Comparison of ENCODE assay signal across 8 cellular contexts in the genomic region with DNA sequence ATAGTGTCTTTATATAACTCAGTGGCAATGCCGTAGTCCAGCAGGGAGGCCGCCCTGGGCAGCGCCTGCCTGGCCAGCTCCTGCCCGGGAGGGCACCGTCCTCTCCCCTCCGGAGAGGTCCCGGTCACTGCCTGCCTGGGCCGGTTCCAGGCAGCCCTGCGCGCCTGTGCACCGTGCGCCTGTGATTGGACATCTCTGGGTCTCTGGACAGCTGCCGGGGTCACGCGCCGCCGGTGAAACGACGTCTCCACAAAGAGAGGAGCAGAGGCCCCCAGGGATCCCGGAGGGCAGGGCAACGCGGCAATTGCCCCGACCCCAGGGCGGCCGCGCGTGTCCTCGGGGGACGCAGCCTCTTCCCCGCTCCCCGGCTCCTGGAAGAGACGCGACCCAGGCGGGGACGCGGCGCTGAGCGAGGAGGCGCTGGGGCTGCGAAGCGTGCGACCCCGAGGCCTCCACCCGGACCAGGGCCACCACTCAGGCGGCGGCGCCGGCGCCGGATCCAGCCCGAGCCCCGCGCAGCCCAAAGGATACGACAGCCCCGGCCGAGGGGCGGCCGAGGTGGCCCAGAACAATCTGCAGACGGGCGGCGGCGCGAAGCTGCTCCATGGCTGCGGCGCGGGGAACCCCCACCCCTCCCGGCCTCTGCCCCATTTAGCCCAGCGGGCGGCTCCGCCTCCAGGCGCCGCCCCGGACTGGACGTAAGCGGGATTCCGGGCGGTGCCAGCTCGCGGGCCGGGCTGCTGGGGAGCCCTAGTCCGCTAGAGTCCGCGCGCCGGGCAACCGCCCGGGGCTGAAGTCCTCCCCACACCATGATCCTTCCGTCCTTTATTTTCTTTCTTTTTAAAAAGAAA. TPM values are rescaled to one million over a fixed set of nuclear protein-coding genes. Genes with fewer than 3 reads are reported as not detected.
DNase-seq lines count a peak whose midpoint lies in the region; ATAC-seq, FAIRE-seq and TF ChIP-seq lines count a peak whose summit lies in the region.

PHYH (minus strand) TSS at position 628 of the 851 bp plus-strand sequence; CDS start at position 606, 22 bp downstream.

- no peaks in the 10 kb centered on the region for H3K79me2 ChIP-seq in smooth muscle cell (ENCODE audit: low read depth)

- H3K27ac ChIP-seq in smooth muscle cell (ENCODE audit: low read depth): peak within 1 kb of the TSS; percentile 73

- CTCF ChIA-PET in activated B cell treated with CpG ODN at 0.5 μM for 24 hours (lab: Charles Lee): interaction anchor here (0.8 kb wide), 1 partner anchor 54 kb away, joined by 5 read pairs; no protein-coding TSS in a partner anchor

- no peaks in the 10 kb centered on the region for H3K36me3 ChIP-seq in bronchial epithelial cell (ENCODE audit: control insufficient read depth, insufficient read depth, low read length)
- no peaks in the 10 kb centered on the region for H3K36me3 ChIP-seq in smooth muscle cell (ENCODE audit: low read depth)

- no peak for TF ChIP-seq CTCF in activated B cell treated with CpG ODN at 0.5 μM for 24 hours (IDR thresholded peaks at IDR 0.05)
- no peak for TF ChIP-seq CTCF in bronchial epithelial cell (IDR thresholded peaks at IDR 0.05; ENCODE audit: insufficient read depth, low read length, severe bottlenecking)
- TF ChIP-seq CTCF in smooth muscle cell (IDR thresholded peaks at IDR 0.05; ENCODE audit: borderline replicate concordance, insufficient read depth, poor library complexity, severe bottlenecking): no peak

- H3K4me1 ChIP-seq in smooth muscle cell (ENCODE audit: low read depth): peaks cover 9% of the 10 kb centered on the region

- H3K27me3 Mint-ChIP-seq in activated B cell treated with CpG ODN at 0.5 μM for 24 hours (no peaks in the 10 kb centered on the region), immature natural killer cell (ENCODE audit: low read depth in 3 of 3) (peaks cover 6 to 16% (median 12%) of the 10 kb centered on the region in 3 donors)

- peak within 1 kb of the TSS; percentile 88 for H3K9ac ChIP-seq in smooth muscle cell (ENCODE audit: low read depth)

- WGBS in smooth muscle cell (ENCODE audit: low lambda C conversion rate): under 1% methylated on average over 75 of the region's 88 CpGs

- FAIRE-seq in bronchial epithelial cell (lab: Jason Lieb, UNC): no peak

- H3K36me3 Mint-ChIP-seq in activated B cell treated with CpG ODN at 0.5 μM for 24 hours (ENCODE audit: low read depth) (no peaks in the 10 kb centered on the region), immature natural killer cell (no peaks in the 10 kb centered on the region)

- intact Hi-C loops in activated B cell treated with CpG ODN at 0.5 μM for 24 hours (cut with micrococcal nuclease): loop anchor here (5.0 kb wide), 5 partner anchors 288 to 1653 kb away; partner anchors contain the start of genes CAMK1D, DCLRE1C and PRPF18

- peak; percentile 37 for DNase-seq in NK-92 treated with Interleukin-12 subunit alpha and Interleukin-12 subunit beta, amount 100 ng/mL, for 24 hours (lab: John Stamatoyannopoulos, UW)
- DNase-seq in NK-92 (lab: John Stamatoyannopoulos, UW; ENCODE audit: unreplicated experiment) (no peak), NCI-H2029 treated with DMSO at 0.1 percent for 48 hours (lab: John Stamatoyannopoulos, UW) (peak; percentile 2), activated B cell treated with CpG ODN at 0.5 μM for 24 hours (peak; percentile 83), bronchial epithelial cell (ENCODE audit: low read depth) (peak; percentile 55), immature natural killer cell (peak; percentile 83 to 86 (median 84)), smooth muscle cell (lab: John Stamatoyannopoulos, UW; ENCODE audit: unreplicated experiment) (peak; percentile 71)

- peak within 1 kb of the TSS; percentile 95 for H2AFZ ChIP-seq in smooth muscle cell (ENCODE audit: low read depth)

- H3K4me1 Mint-ChIP-seq in activated B cell treated with CpG ODN at 0.5 μM for 24 hours (peaks cover 27% of the 10 kb centered on the region), immature natural killer cell (peaks cover 22 to 25% of the 10 kb centered on the region in 2 donors)

- H4K20me1 ChIP-seq in smooth muscle cell (ENCODE audit: low read depth): no peaks in the 10 kb centered on the region

- peak within 1 kb of the TSS; percentile 97 for H3K4me2 ChIP-seq in smooth muscle cell

- no peaks in the 10 kb centered on the region for H3F3A ChIP-seq in smooth muscle cell (ENCODE audit: low read depth)

- no peaks in the 10 kb centered on the region for H3K9me3 ChIP-seq in smooth muscle cell (replicated peaks; ENCODE audit: low read depth)

- no peaks in the 10 kb centered on the region for H3K9me3 Mint-ChIP-seq in activated B cell treated with CpG ODN at 0.5 μM for 24 hours
- no peaks in the 10 kb centered on the region for H3K9me3 Mint-ChIP-seq in immature natural killer cell

- POLR2A ChIA-PET in activated B cell treated with CpG ODN at 0.5 μM for 24 hours (lab: Charles Lee): interaction anchor here (0.5 to 4.7 kb wide), 12 partner anchors 8 to 1798 kb away, joined by 3 to 68 read pairs (median 4); partner anchors contain the start of genes MCM10, PRPF18, RPP38 and SEPHS1

- peak; percentile 67 for ATAC-seq in HG02852 (IDR thresholded peaks at IDR 0.05; ENCODE audit: unreplicated experiment)
- ATAC-seq in activated B cell treated with CpG ODN at 0.5 μM for 24 hours (ENCODE audit: low read depth): peak; percentile 69

- peak within 1 kb of the TSS; percentile 82 for H3K27ac Mint-ChIP-seq in activated B cell treated with CpG ODN at 0.5 μM for 24 hours
- H3K27ac Mint-ChIP-seq in immature natural killer cell: peak within 1 kb of the TSS; percentile 79 to 96 (median 94)

- H3K4me3 ChIP-seq in bronchial epithelial cell (ENCODE audit: low read depth, low read length) (peak within 1 kb of the TSS; percentile 69), smooth muscle cell (peak within 1 kb of the TSS; percentile 82)

- H3K27me3 ChIP-seq in bronchial epithelial cell (ENCODE audit: control insufficient read depth, insufficient read depth, low read length) (no peaks in the 10 kb centered on the region), smooth muscle cell (ENCODE audit: low read depth) (no peaks in the 10 kb centered on the region)

- H3K4me3 Mint-ChIP-seq in activated B cell treated with CpG ODN at 0.5 μM for 24 hours (peak within 1 kb of the TSS; percentile 87), immature natural killer cell (peak within 1 kb of the TSS; percentile 82 to 86 (median 85))

RNA-seq across cellular contexts. Expression of gene PHYH, which starts in this region (rescaled TPM):
- 10.4 and 10.8 TPM in 2 replicates for total RNA-seq in activated B cell treated with CpG ODN at 0.5 μM for 24 hours
- total RNA-seq in bronchial epithelial cell: 5.3 and 10.9 TPM in 2 replicates
- 10 to 100 TPM in 2 of 3 donors, 1 to 10 TPM in 1; 6.7 to 11.5 (median 11.4) TPM for polyA plus RNA-seq in immature natural killer cell
- total RNA-seq in smooth muscle cell: 14.4 and 17.3 TPM in 2 replicates
- 27.5 and 33.1 TPM in 2 replicates for polyA plus RNA-seq in smooth muscle cell
